ENCODE assay signal across 1 cellular context in genomic region chr17:8673621-8674020, GRCh38.
TF ChIP-seq lines count a peak whose summit lies in the region.

No MANE protein-coding gene starts in this region.

TF ChIP-seq in SK-N-SH, 30 proteins besides CTCF, POLR2A, EP300 and RAD21 (continued from another document):
- TF ChIP-seq, protein P1, sequence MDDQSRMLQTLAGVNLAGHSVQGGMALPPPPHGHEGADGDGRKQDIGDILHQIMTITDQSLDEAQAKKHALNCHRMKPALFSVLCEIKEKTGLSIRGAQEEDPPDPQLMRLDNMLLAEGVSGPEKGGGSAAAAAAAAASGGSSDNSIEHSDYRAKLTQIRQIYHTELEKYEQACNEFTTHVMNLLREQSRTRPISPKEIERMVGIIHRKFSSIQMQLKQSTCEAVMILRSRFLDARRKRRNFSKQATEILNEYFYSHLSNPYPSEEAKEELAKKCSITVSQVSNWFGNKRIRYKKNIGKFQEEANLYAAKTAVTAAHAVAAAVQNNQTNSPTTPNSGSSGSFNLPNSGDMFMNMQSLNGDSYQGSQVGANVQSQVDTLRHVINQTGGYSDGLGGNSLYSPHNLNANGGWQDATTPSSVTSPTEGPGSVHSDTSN (IDR thresholded peaks at IDR 0.05), result peak; percentile 19; the same call in 1 of the 2 replicates
- peak; percentile 39; the same call in 1 of the 2 replicates for TF ChIP-seq TCF12 (IDR thresholded peaks at IDR 0.05)
- TF ChIP-seq RCOR1 (IDR thresholded peaks at IDR 0.05; ENCODE audit: low read length), result peak; percentile 56
